ENCODE assay signal across 28 cellular contexts in genomic region chr12:57104292-57104910, GRCh38. TPM values are rescaled to one million over a fixed set of nuclear protein-coding genes. Genes with fewer than 3 reads are reported as not detected.
DNase-seq lines count a peak whose midpoint lies in the region; ATAC-seq, FAIRE-seq and TF ChIP-seq lines count a peak whose summit lies in the region.
"Had no signal": no experiment of that assay in that cellular context is flagged by ENCODE, and none has a peak within 500 bp of the region (broad histone marks: within the 10 kb centered on the region; RNA-seq: fewer than 3 reads in every experiment).

No MANE protein-coding gene starts in this region.

- H3K27me3 Mint-ChIP-seq in activated CD8-positive, alpha-beta memory T cell treated with anti-CD3 and anti-CD28 coated beads, Interleukin-2, amount 10 ng/mL, durations not matched to agents 7 days and 5 days: no peaks in the 10 kb centered on the region
- no peaks in the 10 kb centered on the region for H3K27me3 Mint-ChIP-seq in CD4-positive, alpha-beta memory T cell
- H3K27me3 Mint-ChIP-seq: central memory CD8-positive, alpha-beta T cell had no signal

- H3K4me1 Mint-ChIP-seq in activated CD8-positive, alpha-beta memory T cell treated with anti-CD3 and anti-CD28 coated beads, Interleukin-2, amount 10 ng/mL, durations not matched to agents 7 days and 5 days: peaks cover 29% of the 10 kb centered on the region
- H3K4me1 Mint-ChIP-seq in CD4-positive, alpha-beta memory T cell: peaks cover 14 to 31% (median 22%) of the 10 kb centered on the region in 4 donors

- no peak overlapping the region for H3K4me3 Mint-ChIP-seq in activated CD8-positive, alpha-beta memory T cell treated with anti-CD3 and anti-CD28 coated beads, Interleukin-2, amount 10 ng/mL, durations not matched to agents 7 days and 5 days
- H3K4me3 Mint-ChIP-seq in CD4-positive, alpha-beta memory T cell: no peak overlapping the region
- H3K4me3 Mint-ChIP-seq: central memory CD8-positive, alpha-beta T cell had no signal

- H3K9me3 ChIP-seq in CD4-positive, alpha-beta memory T cell (ENCODE audit: control insufficient read depth in 1 of 2, low read length in 2 of 2): no peaks in the 10 kb centered on the region
- H3K9me3 ChIP-seq in Peyer's patch: no peaks in the 10 kb centered on the region
- H3K9me3 ChIP-seq: lower lobe of right lung, testis, vagina had no signal

- no peak for TF ChIP-seq POLR2A in Peyer's patch (IDR thresholded peaks at IDR 0.05)

- no peak for ATAC-seq in activated CD8-positive, alpha-beta memory T cell treated with anti-CD3 and anti-CD28 coated beads, Interleukin-2, amount 10 ng/mL, durations not matched to agents 7 days and 5 days
- ATAC-seq in left colon: no peak
- ATAC-seq: Panc1, right cardiac atrium had no signal

- no peak overlapping the region for H3K4me3 ChIP-seq in CD4-positive, alpha-beta memory T cell (ENCODE audit: low read length in 2 of 2)
- no peak overlapping the region for H3K4me3 ChIP-seq in bronchial epithelial cell (ENCODE audit: low read depth, low read length)
- no peak overlapping the region for H3K4me3 ChIP-seq in Peyer's patch
- H3K4me3 ChIP-seq: hepatocyte, lower lobe of right lung, testis, vagina had no signal

- peak overlapping the region; percentile 22 for H3K27ac Mint-ChIP-seq in activated CD8-positive, alpha-beta memory T cell treated with anti-CD3 and anti-CD28 coated beads, Interleukin-2, amount 10 ng/mL, durations not matched to agents 7 days and 5 days
- peak overlapping the region in 6 of 7 donors; percentile 12 to 86 (median 44) for H3K27ac Mint-ChIP-seq in CD4-positive, alpha-beta memory T cell

- no peak overlapping the region for H3K27ac ChIP-seq in CD4-positive, alpha-beta memory T cell (ENCODE audit: low read depth, low read length)
- H3K27ac ChIP-seq in Peyer's patch: peak overlapping the region in 1 of 4 donors; percentile 0
- H3K27ac ChIP-seq: epithelial cell of prostate, lower lobe of right lung, testis, vagina had no signal

- DNase-seq in activated CD8-positive, alpha-beta memory T cell treated with anti-CD3 and anti-CD28 coated beads, Interleukin-2, amount 10 ng/mL, durations not matched to agents 7 days and 5 days: no peak
- DNase-seq in activated CD8-positive, alpha-beta memory T cell treated with anti-CD3 and anti-CD28 coated beads for 24 hours: no peak
- DNase-seq in CD4-positive, alpha-beta memory T cell: no peak
- no peak for DNase-seq in bronchial epithelial cell (ENCODE audit: low read depth)
- DNase-seq in posterior vena cava (ENCODE audit: low spot score): peak; percentile 70
- no peak for DNase-seq in Peyer's patch
- DNase-seq in left colon: no peak
- DNase-seq in glomerular visceral epithelial cell (ENCODE audit: extremely low spot score): no peak
- DNase-seq: anterior cingulate cortex, C1 segment of cervical spinal cord, GF-D8, GOT3, KBM-7, lower lobe of right lung, NCI-H2029, NCI-H446, testis had no signal

- peaks cover 60% of the 10 kb centered on the region for H3K36me3 ChIP-seq in CD4-positive, alpha-beta memory T cell (ENCODE audit: insufficient read depth, low read length)
- H3K36me3 ChIP-seq in bronchial epithelial cell (ENCODE audit: control insufficient read depth, insufficient read depth, low read length) (peaks cover 53% of the 10 kb centered on the region), Peyer's patch (peaks cover 0 to 75% (median 0%) of the 10 kb centered on the region in 3 donors)

- peaks cover 21% of the 10 kb centered on the region for H3K4me1 ChIP-seq in CD4-positive, alpha-beta memory T cell (ENCODE audit: insufficient read depth, low read length)
- H3K4me1 ChIP-seq in Peyer's patch: peaks cover 0 to 66% (median 1%) of the 10 kb centered on the region in 4 donors

- CTCF ChIA-PET in activated CD8-positive, alpha-beta memory T cell treated with anti-CD3 and anti-CD28 coated beads, Interleukin-2, amount 10 ng/mL, durations not matched to agents 7 days and 5 days (lab: Charles Lee): interaction anchor here (0.9 to 9.6 kb wide), 3 partner anchors 10 to 35 kb away, joined by 3 to 202 read pairs (median 6); partner anchors contain the start of gene NAB2
- CTCF ChIA-PET in CD4-positive, alpha-beta memory T cell (lab: Charles Lee; ENCODE audit: partially characterized antibody): interaction anchor here (0.6 kb wide), 1 partner anchor 20 kb away, joined by 3 read pairs; no protein-coding TSS in a partner anchor

- TF ChIP-seq CTCF in bronchial epithelial cell (IDR thresholded peaks at IDR 0.05; ENCODE audit: insufficient read depth, low read length, severe bottlenecking) (no peak), Peyer's patch (IDR thresholded peaks at IDR 0.05) (no peak)

- H3K9me3 Mint-ChIP-seq in activated CD8-positive, alpha-beta memory T cell treated with anti-CD3 and anti-CD28 coated beads, Interleukin-2, amount 10 ng/mL, durations not matched to agents 7 days and 5 days (ENCODE audit: low read depth): no peaks in the 10 kb centered on the region
- no peaks in the 10 kb centered on the region for H3K9me3 Mint-ChIP-seq in CD4-positive, alpha-beta memory T cell
- H3K9me3 Mint-ChIP-seq: central memory CD8-positive, alpha-beta T cell had no signal

- POLR2A ChIA-PET in CD4-positive, alpha-beta memory T cell (lab: Charles Lee; ENCODE audit: partially characterized antibody): interaction anchor here (0.9 to 12.1 kb wide), 2 partner anchors 10 to 25 kb away, joined by 7 to 622 read pairs; partner anchors contain the start of genes NAB2 and NEMP1

- peaks cover 10% of the 10 kb centered on the region for H3K36me3 Mint-ChIP-seq in activated CD8-positive, alpha-beta memory T cell treated with anti-CD3 and anti-CD28 coated beads, Interleukin-2, amount 10 ng/mL, durations not matched to agents 7 days and 5 days
- H3K36me3 Mint-ChIP-seq in CD4-positive, alpha-beta memory T cell: peaks cover 38 to 72% of the 10 kb centered on the region in 2 donors

- FAIRE-seq in bronchial epithelial cell (lab: Jason Lieb, UNC): peak; percentile 43
- FAIRE-seq: islet of Langerhans had no signal

- intact Hi-C loops in CD4-positive, alpha-beta memory T cell (cut with micrococcal nuclease): no loop called here
- intact Hi-C loops in posterior vena cava (cut with DNase I) (no loop called here), left colon (cut with DNase I, micrococcal nuclease) (no loop called here)

- no peaks in the 10 kb centered on the region for H3K27me3 ChIP-seq in CD4-positive, alpha-beta memory T cell (ENCODE audit: insufficient read depth, low read length)
- H3K27me3 ChIP-seq in bronchial epithelial cell (ENCODE audit: control insufficient read depth, insufficient read depth, low read length) (no peaks in the 10 kb centered on the region), Peyer's patch (no peaks in the 10 kb centered on the region)
- H3K27me3 ChIP-seq: hepatocyte, testis, vagina had no signal

RNA-seq across cellular contexts. Expression of gene STAT6, which starts 6.8 kb away (rescaled TPM):
- total RNA-seq in activated CD8-positive, alpha-beta memory T cell treated with anti-CD3 and anti-CD28 coated beads, Interleukin-2, amount 10 ng/mL, durations not matched to agents 7 days and 5 days: 100 to 1,000 TPM in 1 of 2 experiments, 10 to 100 TPM in 1; 99.1 to 104 TPM
- total RNA-seq in CD4-positive, alpha-beta memory T cell: 100 to 1,000 TPM; 399 to 424 TPM
- 10 to 100 TPM; 78.4 to 91.7 TPM for polyA plus RNA-seq in CD4-positive, alpha-beta memory T cell
- total RNA-seq in bronchial epithelial cell: 30.8 and 77.7 TPM in 2 replicates
- 100 to 1,000 TPM; 162 to 201 TPM for total RNA-seq in posterior vena cava
- total RNA-seq in Peyer's patch: 100 to 1,000 TPM; 278 to 416 (median 382) TPM
- total RNA-seq in left colon: 100 to 1,000 TPM; 182 to 214 TPM

RNA-seq across cellular contexts. Expression of gene NAB2, which starts 15.5 kb away (rescaled TPM):
- total RNA-seq in activated CD8-positive, alpha-beta memory T cell treated with anti-CD3 and anti-CD28 coated beads, Interleukin-2, amount 10 ng/mL, durations not matched to agents 7 days and 5 days: 10 to 100 TPM in 1 of 2 experiments, 1 to 10 TPM in 1; 10.0 to 31.1 TPM
- total RNA-seq in CD4-positive, alpha-beta memory T cell: 10 to 100 TPM; 17.5 to 19.5 TPM
- polyA plus RNA-seq in CD4-positive, alpha-beta memory T cell: 1 to 10 TPM in 1 of 2 donors, under 1 TPM in 1; 0.41 to 1.8 TPM
- total RNA-seq in bronchial epithelial cell (33.0 and 40.5 TPM in 2 replicates), posterior vena cava (10 to 100 TPM; 27.0 to 36.3 TPM), Peyer's patch (10 to 100 TPM in 2 of 4 donors, 1 to 10 TPM in 2; 7.4 to 17.0 (median 10.3) TPM), left colon (1 to 10 TPM; 2.3 to 8.9 TPM)

RNA-seq across cellular contexts. Expression of gene LRP1, which starts 23.9 kb away (rescaled TPM):
- total RNA-seq in activated CD8-positive, alpha-beta memory T cell treated with anti-CD3 and anti-CD28 coated beads, Interleukin-2, amount 10 ng/mL, durations not matched to agents 7 days and 5 days: under 1 TPM; 0.33 to 0.85 TPM
- 10 to 100 TPM in 1 of 2 experiments, 1 to 10 TPM in 1; 9.7 to 11.6 TPM for total RNA-seq in CD4-positive, alpha-beta memory T cell
- polyA plus RNA-seq in CD4-positive, alpha-beta memory T cell: under 1 TPM in 1 of 2 donors, not detected in 1; 0.38 TPM
- total RNA-seq in bronchial epithelial cell (24.5 and 44.2 TPM in 2 replicates), posterior vena cava (100 to 1,000 TPM; 465 to 757 TPM), Peyer's patch (100 to 1,000 TPM; 128 to 312 (median 207) TPM), left colon (100 to 1,000 TPM; 117 to 119 TPM)

RNA-seq across cellular contexts. Expression of gene NEMP1, which starts 25.8 kb away (rescaled TPM):
- 10 to 100 TPM; 60.5 to 66.1 TPM for total RNA-seq in activated CD8-positive, alpha-beta memory T cell treated with anti-CD3 and anti-CD28 coated beads, Interleukin-2, amount 10 ng/mL, durations not matched to agents 7 days and 5 days
- total RNA-seq in CD4-positive, alpha-beta memory T cell: 10 to 100 TPM; 27.2 TPM
- 1 to 10 TPM; 4.6 to 6.5 TPM for polyA plus RNA-seq in CD4-positive, alpha-beta memory T cell
- total RNA-seq in bronchial epithelial cell: 4.2 and 5.2 TPM in 2 replicates
- 10 to 100 TPM in 1 of 2 donors, 1 to 10 TPM in 1; 8.8 to 12.4 TPM for total RNA-seq in posterior vena cava
- 10 to 100 TPM in 1 of 4 donors, 1 to 10 TPM in 3; 4.6 to 11.6 (median 5.7) TPM for total RNA-seq in Peyer's patch
- total RNA-seq in left colon: 1 to 10 TPM; 4.9 to 5.8 TPM

RNA-seq across cellular contexts. Expression of gene LRP1-AS, which starts 43.0 kb away (rescaled TPM):
- not detected for total RNA-seq in activated CD8-positive, alpha-beta memory T cell treated with anti-CD3 and anti-CD28 coated beads, Interleukin-2, amount 10 ng/mL, durations not matched to agents 7 days and 5 days
- total RNA-seq in CD4-positive, alpha-beta memory T cell: not detected
- polyA plus RNA-seq in CD4-positive, alpha-beta memory T cell: not detected
- total RNA-seq in bronchial epithelial cell (not detected in 2 replicates), posterior vena cava (not detected), Peyer's patch (not detected), left colon (not detected)
- total RNA-seq: A673, fibroblast of villous mesenchyme, hepatocyte, lower lobe of right lung, osteocyte, right cardiac atrium, SK-MEL-5, testis, vagina had no signal
- polyA plus RNA-seq: right cardiac atrium had no signal

Comparison
In these comparisons a context has a peak if more than half of its experiments do, and no peak if none do; other contexts are left out.
1. RNA of gene LRP1, which starts 23.9 kb away (total RNA-seq): 465 to 757 TPM in posterior vena cava, 128 to 312 TPM in Peyer's patch, 117 to 119 TPM in left colon, 24.5 to 44.2 TPM in bronchial epithelial cell and 9.7 to 11.6 TPM in CD4-positive, alpha-beta memory T cell; 0.33 to 0.85 TPM in activated CD8-positive, alpha-beta memory T cell treated with anti-CD3 and anti-CD28 coated beads, Interleukin-2, amount 10 ng/mL, durations not matched to agents 7 days and 5 days; every median in the first group is over 4 times any median in the second.